8 cellular contexts compared by ENCODE assay signal in the genomic region with DNA sequence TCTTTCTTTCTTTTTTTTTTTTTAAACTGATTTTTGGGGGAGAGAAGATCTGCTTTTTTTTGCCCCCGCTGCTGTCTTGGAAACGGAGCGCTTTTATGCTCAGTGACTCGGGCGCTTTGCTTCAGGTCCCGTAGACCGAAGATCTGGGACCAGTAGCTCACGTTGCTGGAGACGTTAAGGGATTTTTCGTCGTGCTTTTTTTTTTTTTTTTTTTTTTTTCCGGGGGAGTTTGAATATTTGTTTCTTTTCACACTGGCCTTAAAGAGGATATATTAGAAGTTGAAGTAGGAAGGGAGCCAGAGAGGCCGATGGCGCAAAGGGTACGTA. TPM values are rescaled to one million over a fixed set of nuclear protein-coding genes. Genes with fewer than 3 reads are reported as not detected.
A peak's percentile ranks its signal among the peaks of the same experiment; 100 is the strongest.
DNase-seq lines count a peak whose midpoint lies in the region; TF ChIP-seq lines count a peak whose summit lies in the region.

No MANE protein-coding gene starts in this region.

- H4K8ac ChIP-seq in trophoblast cell (ENCODE audit: low read depth, low read length), result no peak overlapping the region

- no peaks in the 10 kb centered on the region for H3K9me2 ChIP-seq in DOHH2 (replicated peaks; ENCODE audit: control insufficient read depth, low read length)

- H2BK5ac ChIP-seq in trophoblast cell (ENCODE audit: low read depth, low read length, poor library complexity), result no peak overlapping the region

- H3K79me2 ChIP-seq in DOHH2 (ENCODE audit: control insufficient read depth, low read length) (no peaks in the 10 kb centered on the region), fibroblast of lung (ENCODE audit: control insufficient read depth, insufficient read depth, low read length) (peaks cover 71% of the 10 kb centered on the region), trophoblast cell (ENCODE audit: control insufficient read depth, insufficient read depth, low read length, poor library complexity) (peaks cover 29% of the 10 kb centered on the region)

- H3K9me3 ChIP-seq in DOHH2 (ENCODE audit: control insufficient read depth, insufficient read depth, low read length), result no peaks in the 10 kb centered on the region
- H3K9me3 ChIP-seq in Peyer's patch, result no peaks in the 10 kb centered on the region
- H3K9me3 ChIP-seq in fibroblast of lung (ENCODE audit: control insufficient read depth, insufficient read depth, low read depth, low read length), result no peaks in the 10 kb centered on the region
- H3K9me3 ChIP-seq in trophoblast cell (ENCODE audit: insufficient read depth, low read depth, low read length), result no peaks in the 10 kb centered on the region

- peak overlapping the region; percentile 89 for H3K4me2 ChIP-seq in DOHH2 (ENCODE audit: low read length)
- peak overlapping the region; percentile 92 for H3K4me2 ChIP-seq in fibroblast of lung (ENCODE audit: extremely low read depth, insufficient read depth, low read length)
- peak overlapping the region; percentile 93 for H3K4me2 ChIP-seq in trophoblast cell (ENCODE audit: low read length)

- H3K4me3 ChIP-seq in DOHH2 (ENCODE audit: low read length) (peak overlapping the region; percentile 82), Peyer's patch (peak overlapping the region; percentile 33 to 60 (median 46)), fibroblast of lung (replicated peaks in 1 of 4; ENCODE audit: control extremely low read depth in 1 of 4, insufficient read depth in 1 of 4, low read depth in 3 of 4, low read length in 4 of 4) (peak overlapping the region; percentile 67 to 100 (median 87)), trophoblast cell (ENCODE audit: low read depth, low read length) (peak overlapping the region; percentile 72)

- no peaks in the 10 kb centered on the region for H3F3A ChIP-seq in DOHH2 (ENCODE audit: control insufficient read depth, insufficient read depth)

- no peak overlapping the region for H3K18ac ChIP-seq in trophoblast cell (ENCODE audit: low read length)

- H3K36me3 ChIP-seq in DOHH2 (ENCODE audit: control insufficient read depth, low read length), result no peaks in the 10 kb centered on the region
- H3K36me3 ChIP-seq in Peyer's patch, result no peaks in the 10 kb centered on the region
- peaks cover 8% of the 10 kb centered on the region for H3K36me3 ChIP-seq in fibroblast of lung (ENCODE audit: control insufficient read depth, insufficient read depth, low read length)
- peaks cover 6 to 11% of the 10 kb centered on the region in 2 experiments for H3K36me3 ChIP-seq in trophoblast cell (ENCODE audit: control insufficient read depth in 1 of 2, insufficient read depth in 2 of 2, low read length in 2 of 2)

- no peak overlapping the region for H2BK12ac ChIP-seq in trophoblast cell (ENCODE audit: low read length)

- H3K27me3 ChIP-seq in DOHH2 (ENCODE audit: control insufficient read depth, low read length) (peaks cover 14% of the 10 kb centered on the region), Peyer's patch (peaks cover 0 to 1% of the 10 kb centered on the region in 2 donors), fibroblast of lung (ENCODE audit: control insufficient read depth, insufficient read depth, low read length) (no peaks in the 10 kb centered on the region), trophoblast cell (ENCODE audit: insufficient read depth, low read length) (no peaks in the 10 kb centered on the region)

- peak overlapping the region; percentile 61 for H3K9ac ChIP-seq in fibroblast of lung (ENCODE audit: insufficient read depth, low read length)
- H3K9ac ChIP-seq in trophoblast cell (ENCODE audit: low read length), result peak overlapping the region; percentile 91

- no peak overlapping the region for H2BK120ac ChIP-seq in trophoblast cell (ENCODE audit: insufficient read depth, low read length, poor library complexity)

- H3K27ac ChIP-seq in DOHH2 (ENCODE audit: low read depth, low read length) (peak overlapping the region; percentile 41; the same call in 1 of the 2 replicates), Peyer's patch (peak overlapping the region in 3 of 4 donors; percentile 32 to 94 (median 46)), fibroblast of lung (ENCODE audit: insufficient read depth, low read length) (peak overlapping the region; percentile 93), trophoblast cell (ENCODE audit: low read depth, low read length) (peak overlapping the region; percentile 99)

- TF ChIP-seq CTCF in DOHH2 (IDR thresholded peaks at IDR 0.05; ENCODE audit: low read depth, low read length, poor library complexity, severe bottlenecking), result no peak
- no peak for TF ChIP-seq CTCF in Peyer's patch (IDR thresholded peaks at IDR 0.05)
- TF ChIP-seq CTCF in fibroblast of lung (conservative IDR thresholded peaks at IDR 0.05 in 1 of 2, IDR thresholded peaks at IDR 0.05 in 1 of 2; ENCODE audit: low read depth in 1 of 2, low read length in 2 of 2), result no peak

- no peaks in the 10 kb centered on the region for H4K20me1 ChIP-seq in DOHH2 (ENCODE audit: control insufficient read depth, insufficient read depth, low read depth, low read length)
- no peaks in the 10 kb centered on the region for H4K20me1 ChIP-seq in fibroblast of lung (ENCODE audit: control insufficient read depth, extremely low read depth, insufficient read depth, low read length)

- DNase-seq in Peyer's patch (no peak), fibroblast of lung (ENCODE audit: low read depth in 2 of 2) (no peak), trophoblast cell (peak in 1 of 2 donors; percentile 19), ecto neural progenitor cell (ENCODE audit: low spot score) (no peak), OCI-M2 (lab: John Stamatoyannopoulos, UW; ENCODE audit: unreplicated experiment) (no peak), NCI-H2029 treated with DMSO at 0.1 percent for 48 hours (lab: John Stamatoyannopoulos, UW) (no peak), mesenteric fat pad (ENCODE audit: low spot score) (no peak)

- H3K4me1 ChIP-seq in DOHH2 (ENCODE audit: control insufficient read depth, low read length) (peaks cover 24% of the 10 kb centered on the region), Peyer's patch (peaks cover 0 to 11% (median 0%) of the 10 kb centered on the region in 4 donors), fibroblast of lung (ENCODE audit: control insufficient read depth, extremely low read depth, insufficient read depth, low read length) (peaks cover 2% of the 10 kb centered on the region), trophoblast cell (ENCODE audit: control insufficient read depth in 1 of 2, insufficient read depth in 2 of 2, low read length in 2 of 2) (peaks cover 7 to 14% of the 10 kb centered on the region in 2 experiments)

- no peak overlapping the region for H4K12ac ChIP-seq in trophoblast cell (ENCODE audit: low read depth, low read length)

- H3K14ac ChIP-seq in trophoblast cell (ENCODE audit: low read length), result no peak overlapping the region

- no peak overlapping the region for H2AFZ ChIP-seq in fibroblast of lung (ENCODE audit: low read length)
- H2AFZ ChIP-seq in trophoblast cell (ENCODE audit: insufficient read depth, low read length, poor library complexity), result no peak overlapping the region

- WGBS in trophoblast cell (ENCODE audit: extremely low coverage, insufficient coverage, insufficient read length), result no CpG with 5 or more reads among the region's 15 CpGs

- H3K4ac ChIP-seq in trophoblast cell (ENCODE audit: low read depth, low read length), result no peak overlapping the region

- H3K79me1 ChIP-seq in trophoblast cell (ENCODE audit: low read length), result peaks cover 48% of the 10 kb centered on the region

- no peak overlapping the region for H2AK5ac ChIP-seq in trophoblast cell (ENCODE audit: low read length)

- no peak overlapping the region for H4K91ac ChIP-seq in trophoblast cell (ENCODE audit: low read depth, low read length)

- no peak overlapping the region for H3K23ac ChIP-seq in trophoblast cell (ENCODE audit: low read length)

- TF ChIP-seq POLR2A in Peyer's patch (IDR thresholded peaks at IDR 0.05), result no peak

RNA-seq across cellular contexts. Expression of a gene that starts 0.6 kb away (rescaled TPM):
- total RNA-seq in Peyer's patch (10 to 100 TPM in 3 of 4 donors, 1 to 10 TPM in 1; 7.2 to 64.4 (median 16.3) TPM), fibroblast of lung (119 and 139 TPM in 2 replicates), mesenteric fat pad (31.7 TPM)
- 48.3 and 51.6 TPM in 2 replicates for polyA plus RNA-seq in fibroblast of lung
- 43.2 and 44.1 TPM in 2 replicates for polyA plus RNA-seq in fibroblast of lung (2012)
- polyA minus RNA-seq in fibroblast of lung (ENCODE audit: low replicate concordance), result 62.6 and 69.9 TPM in 2 replicates
- 19.4 and 19.9 TPM in 2 replicates for polyA plus RNA-seq in trophoblast cell (2013)

Comparison
In these comparisons a context has a peak if more than half of its experiments do, and no peak if none do; other contexts are left out.
1. H3K27ac ChIP-seq: peak in every context shown above with its lines; median percentile 99 in trophoblast cell; 93 in fibroblast of lung; 46 in Peyer's patch; 41 in DOHH2.